In the genomic region with DNA sequence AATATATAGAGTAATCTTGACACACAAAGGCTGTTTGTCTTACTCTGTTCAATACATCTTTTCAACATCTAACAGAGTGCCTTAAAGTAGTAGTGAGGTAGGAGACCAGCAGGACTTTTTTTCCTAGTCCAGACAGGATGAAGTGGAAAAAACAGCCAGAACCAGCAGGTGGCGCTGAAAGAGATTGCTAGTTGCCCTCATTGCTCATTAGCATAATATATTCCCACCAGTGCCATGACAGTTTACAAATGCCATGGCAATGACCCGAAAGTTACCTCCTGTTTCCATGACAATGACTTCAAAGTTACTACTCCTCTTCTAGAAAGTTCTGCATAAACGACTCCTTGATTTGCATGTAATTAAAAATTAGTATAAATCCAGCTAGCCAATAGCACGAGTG, we compare ENCODE assay signal across 8 cellular contexts.
DNase-seq lines count a peak whose midpoint lies in the region; TF ChIP-seq lines count a peak whose summit lies in the region.

No MANE protein-coding gene starts in this region.

- H3K9me3 ChIP-seq in MG63, result no peaks in the 10 kb centered on the region

- in situ Hi-C loops in astrocyte of the spinal cord (cut with HindIII; ENCODE audit: low sequenced_read_pairs), result no loop called here

- TF ChIP-seq CTCF in GM20000 (IDR thresholded peaks at IDR 0.05; ENCODE audit: extremely low read depth, missing control alignments) (no peak), astrocyte of the spinal cord (IDR thresholded peaks at IDR 0.05; ENCODE audit: low read depth, low read length) (peak; percentile 52)

- no peak overlapping the region for H3K4me3 ChIP-seq in MG63
- H3K4me3 ChIP-seq in astrocyte of the spinal cord (ENCODE audit: low read depth, low read length), result no peak overlapping the region

- no peaks in the 10 kb centered on the region for H3K27me3 ChIP-seq in MG63

- no peaks in the 10 kb centered on the region for H3K36me3 ChIP-seq in MG63

- DNase-seq in NCI-H146 (lab: John Stamatoyannopoulos, UW) (peak; percentile 8), NCI-H146 treated with DMSO at 0.1 percent for 48 hours (lab: John Stamatoyannopoulos, UW; ENCODE audit: unreplicated experiment) (no peak), GM20000 (ENCODE audit: low spot score) (peak; percentile 8), MG63 (peak; percentile 48), astrocyte of the spinal cord (ENCODE audit: low read depth, low spot score) (no peak), myocyte (ENCODE audit: low read depth) (peak; percentile 56), anterior cingulate cortex (lab: John Stamatoyannopoulos, UW) (no peak), NCI-H774 (lab: John Stamatoyannopoulos, UW) (no peak)

Comparison
In these comparisons a context has a peak if more than half of its experiments do, and no peak if none do; other contexts are left out.
1. DNase-seq: peak in NCI-H146 (single experiment), GM20000 (single experiment), MG63 (single experiment) and myocyte (single experiment); none in NCI-H146 treated with DMSO at 0.1 percent for 48 hours (single experiment), astrocyte of the spinal cord (single experiment), anterior cingulate cortex (0 of 58) and NCI-H774 (single experiment).